In the genomic region with DNA sequence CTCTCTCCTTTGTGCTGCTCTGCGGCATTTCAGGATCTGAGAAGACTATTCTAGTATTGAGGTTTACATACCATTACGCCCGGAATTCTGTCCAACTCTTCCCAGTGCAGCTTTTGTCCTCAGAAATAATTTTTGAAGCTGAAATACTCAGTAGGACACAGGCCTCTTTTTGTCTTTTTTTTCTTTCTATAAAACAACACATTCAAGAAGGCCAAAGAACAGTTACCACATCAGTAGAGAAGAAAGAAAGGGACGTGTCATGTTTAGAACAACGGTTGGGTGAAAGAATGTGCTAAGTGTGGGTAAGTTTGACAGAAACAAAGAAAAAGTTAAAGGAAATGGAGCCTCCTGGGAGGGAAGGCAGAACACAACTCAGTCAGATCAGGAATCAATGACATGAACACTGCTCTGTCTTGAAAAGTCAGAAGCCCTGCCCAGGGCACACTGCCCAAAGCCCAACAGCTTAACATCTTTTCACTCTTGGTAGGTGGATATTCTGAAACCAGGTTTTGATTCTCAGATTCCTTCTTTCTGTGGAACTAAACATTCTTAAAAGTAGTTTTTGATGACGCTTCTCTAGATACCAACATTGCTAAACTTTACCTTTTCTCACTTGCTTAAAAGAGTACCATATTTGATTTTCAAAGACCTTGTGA, we compare ENCODE assay signal across 21 cellular contexts.
A peak's percentile ranks its signal among the peaks of the same experiment; 100 is the strongest.
DNase-seq lines count a peak whose midpoint lies in the region; ATAC-seq lines count a peak whose summit lies in the region.
"Had no signal": no experiment of that assay in that cellular context is flagged by ENCODE, and none has a peak within 500 bp of the region (broad histone marks: within the 10 kb centered on the region; RNA-seq: fewer than 3 reads in every experiment).

No MANE protein-coding gene starts in this region.

- no peak overlapping the region for H3K4me3 ChIP-seq in HAP-1
- H3K4me3 ChIP-seq in neuronal stem cell (ENCODE audit: low read length in 2 of 2) = no peak overlapping the region
- H3K4me3 ChIP-seq: A549; BLaER1 treated with 17β-estradiol and CSF1 and Interleukin-3, amounts not matched to agents 10 nM and 100 nM; GM12878 had no signal

- H3K27ac ChIP-seq in neuronal stem cell (replicated peaks; ENCODE audit: low read length) = no peak overlapping the region
- H3K27ac ChIP-seq: A549; BLaER1 treated with 17β-estradiol and CSF1 and Interleukin-3, amounts not matched to agents 10 nM and 100 nM; KMS-11 had no signal

- no peak overlapping the region for H3K18ac ChIP-seq in neuronal stem cell (ENCODE audit: low read length)

- no CpG with 5 or more reads among the region's 6 CpGs for WGBS in neuronal stem cell (ENCODE audit: extremely low coverage in 2 of 2, insufficient read length in 2 of 2, insufficient replicate concordance in 1 of 2), 2 donors

- no peak overlapping the region for H2BK5ac ChIP-seq in neuronal stem cell (ENCODE audit: low read length)

- no peak overlapping the region for H2BK15ac ChIP-seq in neuronal stem cell (ENCODE audit: low read length)

- no peak overlapping the region for H3K4ac ChIP-seq in neuronal stem cell (ENCODE audit: low read length)

- H2BK120ac ChIP-seq in neuronal stem cell (ENCODE audit: low read depth, low read length) = no peak overlapping the region

- no peak for ATAC-seq in HG03439 (IDR thresholded peaks at IDR 0.05; ENCODE audit: unreplicated experiment)
- ATAC-seq: A549; CD8-positive, alpha-beta T cell; GM12878 had no signal

- H3K14ac ChIP-seq in neuronal stem cell (ENCODE audit: low read length) = no peak overlapping the region

- peak; percentile 36 to 48 for DNase-seq in HAP-1 (ENCODE audit: low spot score in 2 of 2)
- DNase-seq in astrocyte of the hippocampus (ENCODE audit: low read depth, low spot score) = peak; percentile 63
- peak; percentile 10 for DNase-seq in fibroblast of peridontal ligament (ENCODE audit: extremely low read depth)
- peak; percentile 11 for DNase-seq in neuronal stem cell (ENCODE audit: low spot score)
- DNase-seq in cardiac septum (ENCODE audit: low spot score) = no peak
- DNase-seq in OCI-M2 (lab: John Stamatoyannopoulos, UW; ENCODE audit: unreplicated experiment) = no peak
- no peak for DNase-seq in stimulated activated CD4-positive, alpha-beta T cell treated with anti-CD3 and anti-CD28 coated beads, Interleukin-12 subunit alpha, Interleukin-12 subunit beta, amount 100 ng/mL, for 4 hours
- DNase-seq: Calu3; CD8-positive, alpha-beta T cell; HFFc6; NCI-H1417 treated with DMSO at 0.1 percent for 48 hours; NCI-H1930; NCI-H2171; NCI-H526 treated with DMSO at 0.1 percent for 48 hours; SHP77; SK-N-SH had no signal

- no peaks in the 10 kb centered on the region for H3K79me1 ChIP-seq in neuronal stem cell (ENCODE audit: low read depth, low read length)

- no peak overlapping the region for H2AFZ ChIP-seq in neuronal stem cell (ENCODE audit: low read length)

- in situ Hi-C loops in HAP-1 (cut with MboI; ENCODE audit: low sequenced_read_pairs) = no loop called here

- no peak overlapping the region for H4K8ac ChIP-seq in neuronal stem cell (ENCODE audit: low read depth, low read length)

- H3K27me3 ChIP-seq in HAP-1 (ENCODE audit: low read depth) = no peaks in the 10 kb centered on the region
- no peaks in the 10 kb centered on the region for H3K27me3 ChIP-seq in neuronal stem cell (ENCODE audit: control insufficient read depth in 3 of 3, insufficient read depth in 3 of 3, low read depth in 1 of 3, low read length in 3 of 3)
- H3K27me3 ChIP-seq: BLaER1 treated with 17β-estradiol and CSF1 and Interleukin-3, amounts not matched to agents 10 nM and 100 nM had no signal

- H2BK12ac ChIP-seq in neuronal stem cell (ENCODE audit: low read length) = no peak overlapping the region

- no peak overlapping the region for H3K4me2 ChIP-seq in neuronal stem cell (ENCODE audit: insufficient read depth, low read length, poor library complexity, severe bottlenecking)
- H3K4me2 ChIP-seq: A549, KMS-11, SK-N-SH had no signal

- H2AK5ac ChIP-seq in neuronal stem cell (ENCODE audit: low read depth, low read length) = no peak overlapping the region

- no peak overlapping the region for H3K9ac ChIP-seq in neuronal stem cell (ENCODE audit: low read depth, low read length, poor library complexity)
- H3K9ac ChIP-seq: BLaER1 treated with 17β-estradiol and CSF1 and Interleukin-3, amounts not matched to agents 10 nM and 100 nM; KMS-11; SK-N-SH had no signal

- H3K36me3 ChIP-seq in HAP-1 (replicated peaks) = peaks cover 5% of the 10 kb centered on the region; the same call in 1 of the 2 replicates
- H3K36me3 ChIP-seq in neuronal stem cell (replicated peaks in 1 of 2; ENCODE audit: control insufficient read depth in 2 of 2, insufficient read depth in 2 of 2, low read length in 2 of 2) = no peaks in the 10 kb centered on the region
- H3K36me3 ChIP-seq: BLaER1 treated with 17β-estradiol and CSF1 and Interleukin-3, amounts not matched to agents 10 nM and 100 nM had no signal

- H3K9me3 ChIP-seq in HAP-1 (no peaks in the 10 kb centered on the region), neuronal stem cell (replicated peaks in 1 of 2; ENCODE audit: control insufficient read depth in 2 of 2, insufficient read depth in 1 of 2, low read depth in 1 of 2, low read length in 2 of 2) (peaks cover 0 to 2% of the 10 kb centered on the region in 2 donors)
- H3K9me3 ChIP-seq: A549; BLaER1 treated with 17β-estradiol and CSF1 and Interleukin-3, amounts not matched to agents 10 nM and 100 nM; SK-N-SH had no signal

- no peak overlapping the region for H3K23ac ChIP-seq in neuronal stem cell (ENCODE audit: low read depth, low read length, poor library complexity)

- peaks cover 76% of the 10 kb centered on the region for H3K4me1 ChIP-seq in HAP-1
- peaks cover 1 to 71% of the 10 kb centered on the region in 2 donors for H3K4me1 ChIP-seq in neuronal stem cell (ENCODE audit: control insufficient read depth in 2 of 2, insufficient read depth in 1 of 2, low read depth in 1 of 2, low read length in 2 of 2)
- H3K4me1 ChIP-seq: A549 had no signal

- no peak overlapping the region for H4K91ac ChIP-seq in neuronal stem cell (ENCODE audit: low read depth, low read length, poor library complexity)

- intact Hi-C loops in cardiac septum (cut with DNase I) = no loop called here

Comparison
In these comparisons a context has a peak if more than half of its experiments do, and no peak if none do; other contexts are left out.
1. DNase-seq: peak in HAP-1 (2 of 2), astrocyte of the hippocampus (single experiment), fibroblast of peridontal ligament (single experiment) and neuronal stem cell (single experiment); none in cardiac septum (single experiment), OCI-M2 (single experiment) and stimulated activated CD4-positive, alpha-beta T cell treated with anti-CD3 and anti-CD28 coated beads, Interleukin-12 subunit alpha, Interleukin-12 subunit beta, amount 100 ng/mL, for 4 hours (single experiment).